In genomic region chr6:984031-984430, GRCh38 we compare ENCODE assay signal across 3 cellular contexts.
"Had no signal": no experiment of that assay in that cellular context is flagged by ENCODE, and none has a peak within 500 bp of the region (broad histone marks: within the 10 kb centered on the region; RNA-seq: fewer than 3 reads in every experiment).

No MANE protein-coding gene starts in this region.

- H3K4me3 ChIP-seq: GM12878 had no signal

- DNase-seq: GDM1, GF-D8 had no signal
